In genomic region chr21:36630485-36631206, GRCh38 we compare ENCODE assay signal across 8 cellular contexts.
DNase-seq lines count a peak whose midpoint lies in the region; ATAC-seq and TF ChIP-seq lines count a peak whose summit lies in the region.

No MANE protein-coding gene starts in this region.

- H3K4me1 Mint-ChIP-seq in central memory CD8-positive, alpha-beta T cell: no peaks in the 10 kb centered on the region

- 45 to 48% methylated on average over 19 of the region's 19 CpGs for WGBS in lung, 2 donors

- DNase-seq in NCI-H510A treated with DMSO at 0.1 percent for 48 hours (lab: John Stamatoyannopoulos, UW): peak; percentile 29
- DNase-seq in NCI-H510A (lab: John Stamatoyannopoulos, UW): no peak
- peak; percentile 25 to 62 for DNase-seq in NCI-H1930 (lab: John Stamatoyannopoulos, UW)
- peak; percentile 9 to 60 (median 36) for DNase-seq in activated CD4-positive, CD25-positive, alpha-beta regulatory T cell (lab: John Stamatoyannopoulos, UW)
- peak; percentile 20 to 40 for DNase-seq in central memory CD8-positive, alpha-beta T cell (ENCODE audit: low spot score in 2 of 2)
- peak; percentile 60 for DNase-seq in lung (ENCODE audit: low spot score)
- DNase-seq in stimulated activated CD8-positive, alpha-beta memory T cell treated with anti-CD3 and anti-CD28 coated beads, Interleukin-4, amount 100 ng/mL, for 24 hours (ENCODE audit: low read depth): peak; percentile 40

- H3K9me3 ChIP-seq in lung (ENCODE audit: control insufficient read depth in 2 of 2, insufficient read depth in 1 of 2, low read length in 1 of 2): no peaks in the 10 kb centered on the region

- no peak overlapping the region for H3K27ac ChIP-seq in lung (ENCODE audit: low read depth in 1 of 2, low read length in 1 of 2)

- H3K4me3 Mint-ChIP-seq in central memory CD8-positive, alpha-beta T cell: no peak overlapping the region

- no peak for ATAC-seq in central memory CD8-positive, alpha-beta T cell (replicated peaks; ENCODE audit: extremely low read depth, poor library complexity, severe bottlenecking)
- ATAC-seq in lung (ENCODE audit: insufficient read depth, low FRiP score): peak; percentile 62
- ATAC-seq in GM18519 (IDR thresholded peaks at IDR 0.05; ENCODE audit: low FRiP score, unreplicated experiment): no peak

- H3K4me1 ChIP-seq in lung (ENCODE audit: control insufficient read depth in 2 of 2, insufficient read depth in 2 of 2, low read length in 2 of 2): no peaks in the 10 kb centered on the region

- no peaks in the 10 kb centered on the region for H3K36me3 Mint-ChIP-seq in central memory CD8-positive, alpha-beta T cell (ENCODE audit: insufficient read depth)

- H3K9me3 Mint-ChIP-seq in central memory CD8-positive, alpha-beta T cell: no peaks in the 10 kb centered on the region

- TF ChIP-seq CTCF in lung (IDR thresholded peaks at IDR 0.05; ENCODE audit: control extremely low read depth, extremely low read depth): peak; percentile 23

- H3K36me3 ChIP-seq in lung (ENCODE audit: control insufficient read depth in 2 of 2, insufficient read depth in 2 of 2, low read length in 2 of 2): no peaks in the 10 kb centered on the region

- H3K4me3 ChIP-seq in lung: no peak overlapping the region

- H3K27me3 Mint-ChIP-seq in central memory CD8-positive, alpha-beta T cell: peaks cover 24% of the 10 kb centered on the region

- H3K27me3 ChIP-seq in lung (ENCODE audit: control insufficient read depth, insufficient read depth): no peaks in the 10 kb centered on the region

- H3K27ac Mint-ChIP-seq in central memory CD8-positive, alpha-beta T cell (ENCODE audit: low read depth): no peak overlapping the region
